Comparison of ENCODE assay signal across 25 cellular contexts in the genomic region with DNA sequence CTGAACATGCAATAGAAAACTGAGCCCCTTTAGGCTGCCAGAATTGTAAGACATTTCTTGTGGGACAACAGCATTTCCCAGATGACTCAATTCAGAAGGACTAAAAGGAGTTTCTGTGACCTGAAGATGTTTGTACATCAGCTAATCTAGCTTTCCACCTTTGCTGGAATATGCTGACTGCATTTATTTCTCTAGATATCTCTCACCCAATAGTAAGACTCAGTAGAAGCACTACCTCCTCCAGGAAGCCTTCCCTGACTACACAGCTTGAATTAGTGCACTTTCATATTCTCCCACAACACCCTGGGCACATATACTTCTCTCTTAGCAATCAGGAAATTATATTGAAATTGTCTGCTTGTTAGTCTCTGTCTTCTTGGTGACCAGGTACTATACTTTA.
DNase-seq lines count a peak whose midpoint lies in the region; ATAC-seq and TF ChIP-seq lines count a peak whose summit lies in the region.
"Had no signal": no experiment of that assay in that cellular context is flagged by ENCODE, and none has a peak within 500 bp of the region (broad histone marks: within the 10 kb centered on the region; RNA-seq: fewer than 3 reads in every experiment).

No MANE protein-coding gene starts in this region.

- no TSS peak for BruUV-seq in PC-3 (replicated peaks; lab: Mats Ljungman, UMichigan)

- H3K27me3 ChIP-seq in ACC112 (ENCODE audit: insufficient read depth, low read length) (no peaks in the 10 kb centered on the region), fibroblast of lung (ENCODE audit: control insufficient read depth, insufficient read depth, low read length) (no peaks in the 10 kb centered on the region), smooth muscle cell (ENCODE audit: low read depth) (no peaks in the 10 kb centered on the region), PC-3 (ENCODE audit: low read length) (no peaks in the 10 kb centered on the region)
- H3K27me3 ChIP-seq: SJSA1 had no signal

- H3K27ac ChIP-seq in ACC112 (ENCODE audit: low read depth, low read length) (peak overlapping the region; percentile 98), angular gyrus (ENCODE audit: low read depth, low read length) (peak overlapping the region; percentile 96), fibroblast of lung (ENCODE audit: insufficient read depth, low read length) (peak overlapping the region; percentile 74), smooth muscle cell (ENCODE audit: low read depth) (peak overlapping the region; percentile 85), PC-3 (ENCODE audit: low read length) (no peak overlapping the region)
- H3K27ac ChIP-seq: HL-60, SJSA1 had no signal

- no peaks in the 10 kb centered on the region for H3K36me3 ChIP-seq in ACC112 (ENCODE audit: insufficient read depth, low read length)
- H3K36me3 ChIP-seq in fibroblast of lung (ENCODE audit: control insufficient read depth, insufficient read depth, low read length): no peaks in the 10 kb centered on the region
- H3K36me3 ChIP-seq in smooth muscle cell (ENCODE audit: low read depth): no peaks in the 10 kb centered on the region
- H3K36me3 ChIP-seq in PC-3 (ENCODE audit: low read depth, low read length): no peaks in the 10 kb centered on the region
- H3K36me3 ChIP-seq: SJSA1 had no signal

- H4K20me1 ChIP-seq in fibroblast of lung (ENCODE audit: control insufficient read depth, extremely low read depth, insufficient read depth, low read length) (no peaks in the 10 kb centered on the region), smooth muscle cell (ENCODE audit: low read depth) (no peaks in the 10 kb centered on the region), PC-3 (ENCODE audit: low read length) (no peaks in the 10 kb centered on the region)

- peaks cover 47% of the 10 kb centered on the region for H3K4me1 ChIP-seq in ACC112 (ENCODE audit: control insufficient read depth, insufficient read depth, low read length, unreplicated experiment)
- peaks cover 22% of the 10 kb centered on the region for H3K4me1 ChIP-seq in fibroblast of lung (ENCODE audit: control insufficient read depth, extremely low read depth, insufficient read depth, low read length)
- H3K4me1 ChIP-seq in smooth muscle cell (ENCODE audit: low read depth): peaks cover 7% of the 10 kb centered on the region
- H3K4me1 ChIP-seq in PC-3 (ENCODE audit: insufficient read depth, low read length): peaks cover 5% of the 10 kb centered on the region; the same call in 1 of the 2 replicates

- H2AFZ ChIP-seq in ACC112 (ENCODE audit: low read length, unreplicated experiment): no peak overlapping the region
- H2AFZ ChIP-seq in fibroblast of lung (ENCODE audit: low read length): no peak overlapping the region
- H2AFZ ChIP-seq in smooth muscle cell (ENCODE audit: low read depth): no peak overlapping the region
- no peak overlapping the region for H2AFZ ChIP-seq in PC-3 (ENCODE audit: low read length)

- no peak for ATAC-seq in PC-3
- ATAC-seq: GM12878, HepG2, Right ventricle myocardium inferior had no signal

- H3K9ac ChIP-seq in fibroblast of lung (ENCODE audit: insufficient read depth, low read length) (no peak overlapping the region), smooth muscle cell (ENCODE audit: low read depth) (peak overlapping the region; percentile 64), PC-3 (ENCODE audit: low read length) (no peak overlapping the region)

- TF ChIP-seq CTCF in fibroblast of lung (conservative IDR thresholded peaks at IDR 0.05 in 1 of 2, IDR thresholded peaks at IDR 0.05 in 1 of 2; ENCODE audit: low read depth in 1 of 2, low read length in 2 of 2): no peak
- no peak for TF ChIP-seq CTCF in smooth muscle cell (IDR thresholded peaks at IDR 0.05; ENCODE audit: borderline replicate concordance, insufficient read depth, poor library complexity, severe bottlenecking)
- no peak for TF ChIP-seq CTCF in PC-3 (conservative IDR thresholded peaks at IDR 0.05; ENCODE audit: low read depth, low read length)

- H3K9me3 ChIP-seq in fibroblast of lung (ENCODE audit: control insufficient read depth, insufficient read depth, low read depth, low read length) (no peaks in the 10 kb centered on the region), smooth muscle cell (replicated peaks; ENCODE audit: low read depth) (no peaks in the 10 kb centered on the region), PC-3 (ENCODE audit: low read length) (no peaks in the 10 kb centered on the region)
- H3K9me3 ChIP-seq: SJSA1 had no signal

- DNase-seq in fibroblast of lung (ENCODE audit: low read depth in 2 of 2) (no peak), smooth muscle cell (lab: John Stamatoyannopoulos, UW; ENCODE audit: unreplicated experiment) (no peak), NCI-H2171 treated with DMSO at 0.1 percent for 48 hours (lab: John Stamatoyannopoulos, UW) (no peak), DMS153 treated with DMSO at 0.1 percent for 48 hours (lab: John Stamatoyannopoulos, UW; ENCODE audit: unreplicated experiment) (no peak), NCI-H187 (lab: John Stamatoyannopoulos, UW) (no peak), PC-3 (no peak)
- DNase-seq: CD4-positive, CD25-positive, alpha-beta regulatory T cell; DND-41; H7; KBM-7; MM.1S; NCI-H1048; NCI-H1417 treated with DMSO at 0.1 percent for 48 hours; NCI-H1930; NCI-H345; NCI-H524; NCI-H774; NK-92 treated with Interleukin-12 subunit alpha and Interleukin-12 subunit beta, amount 100 ng/mL, for 24 hours had no signal

- H3K79me2 ChIP-seq in ACC112 (ENCODE audit: control insufficient read depth, insufficient read depth, low read length, unreplicated experiment): peaks cover 2% of the 10 kb centered on the region
- H3K79me2 ChIP-seq in fibroblast of lung (ENCODE audit: control insufficient read depth, insufficient read depth, low read length): no peaks in the 10 kb centered on the region
- no peaks in the 10 kb centered on the region for H3K79me2 ChIP-seq in smooth muscle cell (ENCODE audit: low read depth)
- H3K79me2 ChIP-seq in PC-3 (ENCODE audit: low read length): no peaks in the 10 kb centered on the region

- POLR2A ChIA-PET in PC-3 (lab: Charles Lee; ENCODE audit: unreplicated experiment): no interaction called here

- intact Hi-C loops in PC-3 (cut with micrococcal nuclease): no loop called here

- H3K4me3 ChIP-seq in ACC112 (ENCODE audit: low read depth, low read length): no peak overlapping the region
- no peak overlapping the region for H3K4me3 ChIP-seq in fibroblast of lung (replicated peaks in 1 of 4; ENCODE audit: control extremely low read depth in 1 of 4, insufficient read depth in 1 of 4, low read depth in 3 of 4, low read length in 4 of 4)
- no peak overlapping the region for H3K4me3 ChIP-seq in smooth muscle cell
- no peak overlapping the region for H3K4me3 ChIP-seq in PC-3 (ENCODE audit: low read length)
- H3K4me3 ChIP-seq: GM12878, SJSA1 had no signal

- H3F3A ChIP-seq in smooth muscle cell (ENCODE audit: low read depth): no peaks in the 10 kb centered on the region
- H3F3A ChIP-seq in PC-3 (ENCODE audit: low read length, unreplicated experiment): no peaks in the 10 kb centered on the region

- CTCF ChIA-PET in PC-3 (lab: Charles Lee): no interaction called here

- no peaks in the 10 kb centered on the region for H3K9me2 ChIP-seq in PC-3 (replicated peaks; ENCODE audit: low read length)

- H3K4me2 ChIP-seq in fibroblast of lung (ENCODE audit: extremely low read depth, insufficient read depth, low read length): no peak overlapping the region
- no peak overlapping the region for H3K4me2 ChIP-seq in smooth muscle cell
- no peak overlapping the region for H3K4me2 ChIP-seq in PC-3 (ENCODE audit: low read length)
